ENCODE assay signal across 13 cellular contexts in the genomic region with DNA sequence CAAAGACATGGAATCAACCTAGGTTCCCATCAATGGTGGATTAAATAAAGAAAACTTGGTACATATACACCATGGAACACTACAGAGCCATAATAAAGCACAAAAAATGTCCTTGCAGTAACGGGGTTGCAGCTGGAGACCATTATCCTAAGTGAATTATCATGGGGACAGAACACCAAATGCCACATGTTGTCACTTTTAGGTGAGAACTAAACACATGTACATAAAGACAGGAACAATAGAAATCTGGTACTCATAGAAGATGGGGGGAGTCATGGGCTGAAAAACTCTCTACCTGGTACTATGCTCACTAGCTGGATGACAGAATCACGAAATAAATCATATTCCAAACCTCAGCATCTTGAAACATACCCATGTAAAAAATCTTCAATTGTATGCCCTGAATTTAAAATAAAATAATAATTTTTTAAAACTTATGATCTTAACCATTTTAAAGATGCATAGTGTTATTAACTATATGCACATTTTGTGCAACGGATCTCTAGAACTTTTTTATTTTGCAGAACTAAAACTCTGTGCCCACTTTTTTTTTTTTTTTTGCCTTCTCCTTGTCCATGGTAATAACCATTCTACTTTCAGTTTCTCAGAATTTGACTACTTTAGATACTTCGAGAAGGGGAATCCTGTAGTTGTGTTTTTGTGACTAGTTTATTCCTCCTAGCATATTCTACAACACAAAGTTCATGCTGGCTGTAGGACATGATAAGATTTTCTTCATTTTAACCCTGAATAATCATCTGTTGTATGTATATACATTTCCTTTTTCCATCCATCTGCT.
DNase-seq lines count a peak whose midpoint lies in the region; ATAC-seq, FAIRE-seq and TF ChIP-seq lines count a peak whose summit lies in the region.
"Had no signal": no experiment of that assay in that cellular context is flagged by ENCODE, and none has a peak within 500 bp of the region (broad histone marks: within the 10 kb centered on the region; RNA-seq: fewer than 3 reads in every experiment).

No MANE protein-coding gene starts in this region.

- no peaks in the 10 kb centered on the region for H3K79me2 ChIP-seq in HepG2 (ENCODE audit: insufficient read depth, low read length)

- POLR2A ChIA-PET in HepG2 (lab: Yijun Ruan, JAX), result no interaction called here

- H3K27me3 Mint-ChIP-seq in progenitor cell of endocrine pancreas (no peaks in the 10 kb centered on the region), Calu3 (ENCODE audit: unreplicated experiment) (no peaks in the 10 kb centered on the region)

- in situ Hi-C loops in HepG2 (cut with HindIII; ENCODE audit: extremely low pct_ligation_motif_present, low pct_unique_long_range_greater_than_20kb) (no loop called here), GM13976 (cut with MboI; ENCODE audit: low sequenced_read_pairs, unreplicated experiment) (no loop called here)

- no peak overlapping the region for H3K4me2 ChIP-seq in HepG2 (ENCODE audit: low read depth, low read length)

- peaks cover 2% of the 10 kb centered on the region for H3K36me3 Mint-ChIP-seq in progenitor cell of endocrine pancreas (ENCODE audit: insufficient read depth)
- H3K36me3 Mint-ChIP-seq in Calu3 (ENCODE audit: insufficient read depth, unreplicated experiment), result no peaks in the 10 kb centered on the region

- BruUV-seq in HepG2 (replicated peaks; lab: Mats Ljungman, UMichigan) (no TSS peak), Calu3 (replicated peaks; lab: Mats Ljungman, UMichigan) (no TSS peak)

- no peak for ATAC-seq in HepG2
- ATAC-seq in right lobe of liver, result no peak
- peak; percentile 62 for ATAC-seq in HG02623 (IDR thresholded peaks at IDR 0.05; ENCODE audit: unreplicated experiment)
- ATAC-seq in HG03558 (IDR thresholded peaks at IDR 0.05; ENCODE audit: extremely low read depth, unreplicated experiment), result peak; percentile 41

- 2% methylated on average over 4 of the region's 4 CpGs for WGBS in HepG2 (ENCODE audit: low lambda C conversion rate)
- 30% methylated on average over 4 of the region's 4 CpGs for WGBS in right lobe of liver (ENCODE audit: insufficient coverage, low coverage, low lambda C conversion rate, missing lambda C conversion rate)

- TF ChIP-seq POLR2A in HepG2 (IDR thresholded peaks at IDR 0.05; ENCODE audit: insufficient read depth in 1 of 2, low read depth in 2 of 2, low read length in 2 of 2) (no peak), right lobe of liver (IDR thresholded peaks at IDR 0.05) (no peak)

- TF ChIP-seq RAD21 in HepG2 (CRISPR knock-in tag; IDR thresholded peaks at IDR 0.05), result no peak

- no peak overlapping the region for H3K4me3 ChIP-seq in HepG2 (replicated peaks in 1 of 3; ENCODE audit: insufficient read depth in 1 of 3, low read depth in 2 of 3, low read length in 3 of 3)
- H3K4me3 ChIP-seq in right lobe of liver, result no peak overlapping the region

- H3K27me3 ChIP-seq in HepG2 (ENCODE audit: control insufficient read depth in 1 of 2, insufficient read depth in 2 of 2, low read length in 2 of 2) (no peaks in the 10 kb centered on the region), right lobe of liver (no peaks in the 10 kb centered on the region)

- DNase-seq in HepG2 (ENCODE audit: low spot score), result no peak
- DNase-seq in right lobe of liver, result no peak
- DNase-seq in progenitor cell of endocrine pancreas (ENCODE audit: low spot score, unreplicated experiment), result no peak
- DNase-seq in Calu3, result no peak
- DNase-seq in GM13976 (ENCODE audit: low spot score), result no peak
- DNase-seq in Ammon's horn (ENCODE audit: low spot score), result no peak
- DNase-seq: activated naive CD4-positive, alpha-beta T cell treated with anti-CD3 and anti-CD28 coated beads, Interleukin-2, amount 50 U/mL, for 16 hours; kidney; nucleus accumbens had no signal

- intact Hi-C loops in HepG2 (cut with micrococcal nuclease; ENCODE audit: unreplicated experiment), result no loop called here
- intact Hi-C loops in right lobe of liver (cut with DNase I), result no loop called here
- intact Hi-C loops in Calu3 (cut with micrococcal nuclease; ENCODE audit: unreplicated experiment), result loop anchor here (10.0 kb wide), 1 partner anchor 188 kb away; no protein-coding TSS in a partner anchor

- H3K4me1 Mint-ChIP-seq in progenitor cell of endocrine pancreas (ENCODE audit: low read depth) (peaks cover 1% of the 10 kb centered on the region), Calu3 (ENCODE audit: low read depth, unreplicated experiment) (no peaks in the 10 kb centered on the region)

- no peak for FAIRE-seq in HepG2 (lab: Jason Lieb, UNC)
- FAIRE-seq: endometrium, kidney had no signal

- H3K9me3 ChIP-seq in HepG2 (ENCODE audit: low read length), result no peaks in the 10 kb centered on the region
- no peaks in the 10 kb centered on the region for H3K9me3 ChIP-seq in right lobe of liver

- H4K20me1 ChIP-seq in HepG2 (ENCODE audit: insufficient read depth, low read length), result no peaks in the 10 kb centered on the region

- H3K4me1 ChIP-seq in HepG2 (ENCODE audit: insufficient read depth, low read length) (no peaks in the 10 kb centered on the region), right lobe of liver (no peaks in the 10 kb centered on the region)

- CTCF ChIA-PET in HepG2 (lab: Yijun Ruan, JAX; ENCODE audit: low intra/inter-chr PET ratio, low total read pairs), result no interaction called here
- CTCF ChIA-PET in Calu3 (lab: Charles Lee), result interaction anchor here (0.7 kb wide), 1 partner anchor 165 kb away, joined by 4 read pairs; no protein-coding TSS in a partner anchor

- peaks cover 7% of the 10 kb centered on the region for H3K9me3 Mint-ChIP-seq in progenitor cell of endocrine pancreas (ENCODE audit: low read depth)
- H3K9me3 Mint-ChIP-seq in Calu3 (ENCODE audit: low read depth, unreplicated experiment), result no peaks in the 10 kb centered on the region

- H3K9ac ChIP-seq in HepG2 (ENCODE audit: insufficient read depth, low read depth, low read length), result no peak overlapping the region

- TF ChIP-seq EP300 in HepG2 (IDR thresholded peaks at IDR 0.05; ENCODE audit: low read depth in 2 of 2, low read length in 2 of 2), result no peak
- TF ChIP-seq EP300 in HepG2 (CRISPR knock-in tag; IDR thresholded peaks at IDR 0.05; ENCODE audit: borderline replicate concordance), result no peak

- TF ChIP-seq CTCF in HepG2 (CRISPR knock-in tag; IDR thresholded peaks at IDR 0.05), result no peak
- TF ChIP-seq CTCF in right lobe of liver (IDR thresholded peaks at IDR 0.05), result no peak
- no peak for TF ChIP-seq CTCF in progenitor cell of endocrine pancreas (IDR thresholded peaks at IDR 0.05; ENCODE audit: unreplicated experiment)
- no peak for TF ChIP-seq CTCF in Calu3 (IDR thresholded peaks at IDR 0.05; ENCODE audit: unreplicated experiment)
- TF ChIP-seq CTCF in GM13976 (IDR thresholded peaks at IDR 0.05; ENCODE audit: borderline replicate concordance, control extremely low read depth, extremely low read depth, insufficient read depth, missing control alignments), result no peak

- no peak overlapping the region for H3K27ac Mint-ChIP-seq in progenitor cell of endocrine pancreas
- H3K27ac Mint-ChIP-seq in Calu3 (ENCODE audit: unreplicated experiment), result no peak overlapping the region

- H3K27ac ChIP-seq in HepG2 (ENCODE audit: extremely low read length, insufficient read depth, low read length), result no peak overlapping the region
- no peak overlapping the region for H3K27ac ChIP-seq in right lobe of liver
- H3K27ac ChIP-seq: C4-2B had no signal

- no peak overlapping the region for H2AFZ ChIP-seq in HepG2 (ENCODE audit: low read length)

- no peak overlapping the region for H3K4me3 Mint-ChIP-seq in progenitor cell of endocrine pancreas (ENCODE audit: low read depth)
- no peak overlapping the region for H3K4me3 Mint-ChIP-seq in Calu3 (ENCODE audit: low read depth, unreplicated experiment)

- no peaks in the 10 kb centered on the region for H3K36me3 ChIP-seq in HepG2 (replicated peaks in 1 of 2; ENCODE audit: control insufficient read depth in 1 of 2, insufficient read depth in 2 of 2, low read length in 2 of 2)
- H3K36me3 ChIP-seq in right lobe of liver, result no peaks in the 10 kb centered on the region

TF ChIP-seq in HepG2, 621 proteins besides CTCF, POLR2A, EP300 and RAD21:
- peak; percentile 95 for TF ChIP-seq MNT (IDR thresholded peaks at IDR 0.05)
- TF ChIP-seq FOXA1 (IDR thresholded peaks at IDR 0.05), result no peak
- TF ChIP-seq FOXA1 (CRISPR knock-in tag; IDR thresholded peaks at IDR 0.05), result no peak

Comparison
In these comparisons a context has a peak if more than half of its experiments do, and no peak if none do; other contexts are left out.
1. ATAC-seq: peak in HG02623 (single experiment) and HG03558 (single experiment); none in HepG2 (single experiment) and right lobe of liver (0 of 4).